2 cellular contexts compared by ENCODE assay signal in genomic region chr12:56257491-56258067, GRCh38.
TF ChIP-seq lines count a peak whose summit lies in the region.

No MANE protein-coding gene starts in this region.

TF ChIP-seq in A549, 52 proteins besides CTCF, POLR2A, EP300 and RAD21:
- TF ChIP-seq EHF (CRISPR knock-in tag; IDR thresholded peaks at IDR 0.05) (no peak), POLR2AphosphoS2 (conservative IDR thresholded peaks at IDR 0.05; ENCODE audit: low read length) (no peak), JUNB (IDR thresholded peaks at IDR 0.05) (no peak), ZSCAN20 (CRISPR knock-in tag; IDR thresholded peaks at IDR 0.05) (no peak), MYC (IDR thresholded peaks at IDR 0.05; ENCODE audit: borderline replicate concordance, low read length) (no peak), HOXA7 (CRISPR knock-in tag; IDR thresholded peaks at IDR 0.05) (no peak), ZFP36 (IDR thresholded peaks at IDR 0.05; ENCODE audit: borderline replicate concordance, partially characterized antibody) (no peak), CHD2 (IDR thresholded peaks at IDR 0.05; ENCODE audit: low read length, partially characterized antibody) (no peak), NR3C1 (IDR thresholded peaks at IDR 0.05) (no peak), CBX8 (IDR thresholded peaks at IDR 0.05) (no peak), MAFK (IDR thresholded peaks at IDR 0.05; ENCODE audit: partially characterized antibody) (no peak)

TF ChIP-seq in IMR-90, 13 proteins besides CTCF, POLR2A, EP300 and RAD21:
- TF ChIP-seq CHD1 (IDR thresholded peaks at IDR 0.05; ENCODE audit: low read depth, low read length): no peak
- TF ChIP-seq MAZ (IDR thresholded peaks at IDR 0.05; ENCODE audit: borderline replicate concordance, low read depth, low read length): 0 out of 2 replicates have a peak, but pooled peaks have one; percentile 18
